8 cellular contexts compared by ENCODE assay signal in the genomic region with DNA sequence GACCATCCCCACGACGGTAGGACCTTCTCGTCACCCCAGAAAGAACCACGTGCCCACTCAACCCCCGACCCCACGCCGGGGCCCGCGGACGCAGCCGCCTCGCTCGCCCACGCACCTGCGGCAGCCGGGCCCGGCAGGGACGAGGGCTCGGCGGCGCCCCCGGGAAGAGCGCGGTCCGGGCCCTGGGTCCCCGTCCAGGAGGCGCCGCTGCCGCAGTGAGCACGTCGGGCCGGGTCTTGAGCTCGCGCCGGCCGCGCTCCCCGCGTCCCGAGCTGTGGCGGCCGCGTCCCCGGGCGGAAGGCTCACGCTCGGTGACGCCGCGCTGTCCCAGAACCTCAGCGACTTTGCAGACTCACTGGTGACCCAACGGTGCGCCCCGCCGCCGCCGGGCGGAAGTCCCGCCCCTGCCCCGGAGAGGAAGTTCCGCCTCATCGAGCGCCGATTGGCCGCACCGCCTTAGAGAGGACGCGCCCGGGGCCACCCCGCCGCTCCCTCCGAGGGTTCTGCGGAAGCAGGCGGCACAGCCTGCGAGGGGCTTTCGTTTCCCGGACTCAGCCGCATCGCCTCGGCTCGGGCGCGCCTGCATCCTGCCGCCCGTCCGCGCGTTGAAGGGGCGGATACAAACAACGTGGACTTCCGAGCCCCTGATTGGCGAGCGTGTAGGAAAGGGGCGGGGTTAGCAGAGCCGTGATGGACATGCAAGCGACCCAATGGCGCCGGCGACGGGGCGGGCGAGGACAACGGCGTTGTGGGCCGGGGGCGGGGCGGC. TPM values are rescaled to one million over a fixed set of nuclear protein-coding genes. Genes with fewer than 3 reads are reported as not detected.
DNase-seq lines count a peak whose midpoint lies in the region; ATAC-seq and TF ChIP-seq lines count a peak whose summit lies in the region.

No MANE protein-coding gene starts in this region.

- H3K9me3 ChIP-seq in psoas muscle, result no peaks in the 10 kb centered on the region

- intact Hi-C loops in left ventricle myocardium superior (cut with micrococcal nuclease), result no loop called here
- intact Hi-C loops in psoas muscle (cut with DNase I), result no loop called here

- H3K27ac ChIP-seq in psoas muscle (peak overlapping the region; percentile 97), urinary bladder (ENCODE audit: low read depth) (peak overlapping the region; percentile 92)

- H3K9me3 Mint-ChIP-seq in T-helper 1 cell treated with Interleukin-12 subunit alpha and Interleukin-12 subunit beta and Interleukin-4 antibody, amounts not matched to agents 30 μg/mL and 1 μg/mL, for 36 hours, result no peaks in the 10 kb centered on the region

- H3K4me1 ChIP-seq in psoas muscle (peaks cover 58% of the 10 kb centered on the region), urinary bladder (ENCODE audit: insufficient read depth) (no peaks in the 10 kb centered on the region)

- peak; percentile 77 for ATAC-seq in GM18498 (IDR thresholded peaks at IDR 0.05; ENCODE audit: unreplicated experiment)
- ATAC-seq in HG02884 (IDR thresholded peaks at IDR 0.05; ENCODE audit: unreplicated experiment), result peak; percentile 68
- ATAC-seq in left ventricle myocardium superior, result peak; percentile 91
- ATAC-seq in psoas muscle, result peak; percentile 78 to 84 (median 81)

- H3K27ac Mint-ChIP-seq in T-helper 1 cell treated with Interleukin-12 subunit alpha and Interleukin-12 subunit beta and Interleukin-4 antibody, amounts not matched to agents 30 μg/mL and 1 μg/mL, for 36 hours, result peak overlapping the region; percentile 100

- peak overlapping the region; percentile 98 for H3K4me3 Mint-ChIP-seq in T-helper 1 cell treated with Interleukin-12 subunit alpha and Interleukin-12 subunit beta and Interleukin-4 antibody, amounts not matched to agents 30 μg/mL and 1 μg/mL, for 36 hours

- no peaks in the 10 kb centered on the region for H3K27me3 Mint-ChIP-seq in T-helper 1 cell treated with Interleukin-12 subunit alpha and Interleukin-12 subunit beta and Interleukin-4 antibody, amounts not matched to agents 30 μg/mL and 1 μg/mL, for 36 hours (ENCODE audit: low read depth)

- no peaks in the 10 kb centered on the region for H3K27me3 ChIP-seq in psoas muscle (ENCODE audit: insufficient read depth in 3 of 3, low read length in 2 of 3)

- peak; percentile 77 for DNase-seq in NCI-H1694 (lab: John Stamatoyannopoulos, UW)
- DNase-seq in amygdala (lab: John Stamatoyannopoulos, UW), result peak; percentile 87 to 100 (median 98)
- DNase-seq in left ventricle myocardium superior, result peak; percentile 98
- DNase-seq in psoas muscle, result peak; percentile 98 to 99

- no peaks in the 10 kb centered on the region for H3K36me3 Mint-ChIP-seq in T-helper 1 cell treated with Interleukin-12 subunit alpha and Interleukin-12 subunit beta and Interleukin-4 antibody, amounts not matched to agents 30 μg/mL and 1 μg/mL, for 36 hours (ENCODE audit: low read depth)

- WGBS in psoas muscle, 3 donors, result 1% methylated on average over 76 to 107 of the region's 107 CpGs
- under 1% methylated on average over 107 of the region's 107 CpGs for WGBS in urinary bladder

- TF ChIP-seq CTCF in psoas muscle (IDR thresholded peaks at IDR 0.05), result no peak

- H3K4me3 ChIP-seq in psoas muscle (peak overlapping the region; percentile 86), urinary bladder (ENCODE audit: low read depth, low read length) (peak overlapping the region; percentile 71)

- no peaks in the 10 kb centered on the region for H3K36me3 ChIP-seq in psoas muscle (ENCODE audit: insufficient read depth in 1 of 2, low read depth in 1 of 2)
- H3K36me3 ChIP-seq in urinary bladder (ENCODE audit: insufficient read depth), result no peaks in the 10 kb centered on the region

- H3K4me1 Mint-ChIP-seq in T-helper 1 cell treated with Interleukin-12 subunit alpha and Interleukin-12 subunit beta and Interleukin-4 antibody, amounts not matched to agents 30 μg/mL and 1 μg/mL, for 36 hours (ENCODE audit: low read depth), result peaks cover 21% of the 10 kb centered on the region

RNA-seq across cellular contexts. Expression of a gene that starts 0.8 kb away (rescaled TPM):
- 11.4 TPM for total RNA-seq in left ventricle myocardium superior
- total RNA-seq in psoas muscle, result 10 to 100 TPM; 12.3 to 20.2 (median 14.4) TPM
- polyA plus RNA-seq in psoas muscle, result 10 to 100 TPM; 14.7 to 16.3 (median 15.7) TPM
- total RNA-seq in urinary bladder, result 6.9 TPM
- polyA plus RNA-seq in urinary bladder, result 30.9 TPM

RNA-seq across cellular contexts. Expression of a gene that starts 19.3 kb away (rescaled TPM):
- total RNA-seq in left ventricle myocardium superior (16.9 TPM), psoas muscle (10 to 100 TPM; 18.3 to 26.3 (median 22.0) TPM), urinary bladder (11.8 TPM)
- polyA plus RNA-seq in psoas muscle (10 to 100 TPM; 26.5 to 39.9 (median 27.2) TPM), urinary bladder (39.0 TPM)

RNA-seq across cellular contexts. Expression of a gene that starts 22.3 kb away (rescaled TPM):
- total RNA-seq in left ventricle myocardium superior (0.52 TPM), psoas muscle (under 1 TPM in 3 of 4 donors, not detected in 1; 0.19 to 0.39 (median 0.27) TPM), urinary bladder (1.0 TPM)
- polyA plus RNA-seq in psoas muscle (under 1 TPM; 0.06 to 0.38 (median 0.27) TPM), urinary bladder (1.8 TPM)

RNA-seq across cellular contexts. Expression of a gene that starts 28.9 kb away (rescaled TPM):
- total RNA-seq in left ventricle myocardium superior (not detected), psoas muscle (not detected), urinary bladder (not detected)
- polyA plus RNA-seq in psoas muscle (not detected), urinary bladder (not detected)

RNA-seq across cellular contexts. Expression of a gene that starts 41.7 kb away (rescaled TPM):
- total RNA-seq in left ventricle myocardium superior (0.10 TPM), psoas muscle (1 to 10 TPM in 2 of 4 donors, under 1 TPM in 2; 0.30 to 2.0 (median 0.82) TPM), urinary bladder (0.37 TPM)
- polyA plus RNA-seq in psoas muscle (under 1 TPM; 0.31 to 0.61 (median 0.36) TPM), urinary bladder (0.30 TPM)

Comparison
In these comparisons a context has a peak if more than half of its experiments do, and no peak if none do; other contexts are left out.
1. Peak in every context shown above with its lines: DNase-seq, ATAC-seq, H3K4me3 ChIP-seq and H3K27ac ChIP-seq.